26 cellular contexts compared by ENCODE assay signal in the genomic region with DNA sequence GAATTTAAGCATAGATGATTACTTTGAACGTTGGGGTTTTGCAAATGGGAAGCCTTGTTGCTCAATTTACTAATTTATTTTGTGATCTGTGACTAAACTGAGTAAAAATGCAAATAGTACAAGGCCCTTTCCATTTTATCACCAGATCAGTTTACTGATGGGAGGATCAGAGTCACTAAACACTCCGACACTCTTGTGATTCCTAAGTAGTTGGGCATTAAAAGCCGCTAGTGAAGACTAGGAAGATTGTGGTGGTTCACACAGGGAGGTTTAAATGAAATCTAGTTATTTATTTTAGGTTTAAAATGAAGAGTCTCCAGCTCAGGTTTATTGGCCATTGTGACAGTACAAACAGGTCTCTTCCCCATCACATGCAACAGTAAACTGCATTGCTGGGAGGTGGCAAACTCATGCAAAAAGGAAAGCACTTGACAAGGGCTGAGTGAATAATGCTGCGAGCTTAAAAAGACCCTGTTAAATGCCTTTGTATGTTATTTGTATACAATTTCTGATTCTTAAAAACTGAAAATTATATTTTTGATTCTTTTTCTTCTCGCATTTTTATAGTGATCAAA.
"Had no signal": no experiment of that assay in that cellular context is flagged by ENCODE, and none has a peak within 500 bp of the region (broad histone marks: within the 10 kb centered on the region; RNA-seq: fewer than 3 reads in every experiment).

No MANE protein-coding gene starts in this region.

- H3K4me3 Mint-ChIP-seq: activated CD8-positive, alpha-beta T cell treated with anti-CD3 and anti-CD28 coated beads for 36 hours; activated naive CD4-positive, alpha-beta T cell treated with anti-CD3 and anti-CD28 coated beads, Interleukin-2, amount 50 U/mL, for 24 hours; activated naive CD8-positive, alpha-beta T cell treated with anti-CD3 and anti-CD28 coated beads, Interleukin-2, amount 50 U/mL, for 24 hours; effector memory CD8-positive, alpha-beta T cell; nephron; stimulated activated naive B cell treated with anti-CD40 and anti-IgM and Interleukin-4, amounts not matched to agents 10 μg/mL and 1 μg/mL and 100 μg/mL, for 72 hours had no signal

- H3K36me3 Mint-ChIP-seq: activated naive CD4-positive, alpha-beta T cell treated with anti-CD3 and anti-CD28 coated beads, Interleukin-2, amount 50 U/mL, for 24 hours; stimulated activated naive B cell treated with anti-CD40 and anti-IgM and Interleukin-4, amounts not matched to agents 10 μg/mL and 1 μg/mL and 100 μg/mL, for 72 hours had no signal

- H3K27ac Mint-ChIP-seq: activated CD8-positive, alpha-beta T cell treated with anti-CD3 and anti-CD28 coated beads for 36 hours; activated naive CD4-positive, alpha-beta T cell treated with anti-CD3 and anti-CD28 coated beads, Interleukin-2, amount 50 U/mL, for 24 hours; activated naive CD8-positive, alpha-beta T cell treated with anti-CD3 and anti-CD28 coated beads, Interleukin-2, amount 50 U/mL, for 24 hours; activated T-helper 2 cell treated with anti-CD3 and anti-CD28 coated beads, Interferon-gamma antibody, Interleukin-2, Interleukin-4, amounts not matched to agents 10 μg/mL and 5 μg/mL and 100 μg/mL, durations not matched to agents 14 hours and 24 hours and 36 hours; effector memory CD8-positive, alpha-beta T cell; nephron; progenitor cell of endocrine pancreas; stimulated activated naive B cell treated with anti-CD40 and anti-IgM and Interleukin-4, amounts not matched to agents 10 μg/mL and 1 μg/mL and 100 μg/mL, for 72 hours had no signal

- DNase-seq: activated CD4-positive, alpha-beta T cell treated with anti-CD3 and anti-CD28 coated beads, Interleukin-2, amount 50 U/mL, for 1 hour; activated CD4-positive, CD25-positive, alpha-beta regulatory T cell treated with anti-CD3 and anti-CD28 coated beads, Interleukin-2, amount 50 U/mL, for 72 hours; activated CD8-positive, alpha-beta T cell treated with anti-CD3 and anti-CD28 coated beads for 36 hours; activated naive CD8-positive, alpha-beta T cell treated with anti-CD3 and anti-CD28 coated beads, Interleukin-2, amount 50 U/mL, for 24 hours; activated T-cell treated with anti-CD3 and anti-CD28 coated beads, Interleukin-2, amount 50 U/mL, for 48 hours; amygdala; caudate nucleus; cortex of kidney; effector memory CD8-positive, alpha-beta T cell; foreskin keratinocyte; heart right ventricle; islet precursor cell; left ventricle myocardium superior; stimulated activated CD4-positive, alpha-beta T cell treated with anti-CD3 and anti-CD28 coated beads, Interleukin-2, amount 100 ng/mL, for 24 hours; stimulated activated naive B cell treated with anti-CD40 and anti-IgM and Interleukin-4, amounts not matched to agents 10 μg/mL and 1 μg/mL and 100 μg/mL, for 72 hours; stomach; tibial artery; upper lobe of right lung; WERI-Rb-1 had no signal

- ATAC-seq: activated CD8-positive, alpha-beta T cell treated with anti-CD3 and anti-CD28 coated beads for 36 hours; activated naive CD8-positive, alpha-beta T cell treated with anti-CD3 and anti-CD28 coated beads, Interleukin-2, amount 50 U/mL, for 24 hours; effector memory CD8-positive, alpha-beta T cell; esophagus mucosa; heart right ventricle; left ventricle myocardium superior; stimulated activated naive B cell treated with anti-CD40 and anti-IgM and Interleukin-4, amounts not matched to agents 10 μg/mL and 1 μg/mL and 100 μg/mL, for 72 hours; upper lobe of right lung had no signal

- H3K27me3 Mint-ChIP-seq: activated naive CD4-positive, alpha-beta T cell treated with anti-CD3 and anti-CD28 coated beads, Interleukin-2, amount 50 U/mL, for 24 hours; activated naive CD8-positive, alpha-beta T cell treated with anti-CD3 and anti-CD28 coated beads, Interleukin-2, amount 50 U/mL, for 24 hours; effector memory CD8-positive, alpha-beta T cell; progenitor cell of endocrine pancreas; stimulated activated naive B cell treated with anti-CD40 and anti-IgM and Interleukin-4, amounts not matched to agents 10 μg/mL and 1 μg/mL and 100 μg/mL, for 72 hours had no signal

- H3K4me1 ChIP-seq: heart right ventricle, stomach, suprapubic skin, tibial artery, upper lobe of right lung had no signal

- H3K27ac ChIP-seq: foreskin keratinocyte, heart right ventricle, stomach, suprapubic skin, tibial artery, upper lobe of right lung, WERI-Rb-1 had no signal

- H3K4me3 ChIP-seq: heart right ventricle, smooth muscle cell, stomach, suprapubic skin, tibial artery, upper lobe of right lung had no signal

- H3K27me3 ChIP-seq: foreskin keratinocyte, stomach, suprapubic skin, tibial artery, upper lobe of right lung had no signal

- H3K36me3 ChIP-seq: heart right ventricle, stomach, suprapubic skin, tibial artery, upper lobe of right lung, WERI-Rb-1 had no signal

- H3K9me3 ChIP-seq: heart right ventricle, stomach, suprapubic skin, tibial artery, upper lobe of right lung had no signal

- H3K4me1 Mint-ChIP-seq: activated naive CD4-positive, alpha-beta T cell treated with anti-CD3 and anti-CD28 coated beads, Interleukin-2, amount 50 U/mL, for 24 hours; activated naive CD8-positive, alpha-beta T cell treated with anti-CD3 and anti-CD28 coated beads, Interleukin-2, amount 50 U/mL, for 24 hours; nephron; stimulated activated naive B cell treated with anti-CD40 and anti-IgM and Interleukin-4, amounts not matched to agents 10 μg/mL and 1 μg/mL and 100 μg/mL, for 72 hours had no signal

- H3K9me3 Mint-ChIP-seq: activated CD8-positive, alpha-beta T cell treated with anti-CD3 and anti-CD28 coated beads for 36 hours; activated naive CD8-positive, alpha-beta T cell treated with anti-CD3 and anti-CD28 coated beads, Interleukin-2, amount 50 U/mL, for 24 hours; activated T-helper 2 cell treated with anti-CD3 and anti-CD28 coated beads, Interferon-gamma antibody, Interleukin-2, Interleukin-4, amounts not matched to agents 10 μg/mL and 5 μg/mL and 100 μg/mL, durations not matched to agents 14 hours and 24 hours and 36 hours; effector memory CD8-positive, alpha-beta T cell; nephron; stimulated activated naive B cell treated with anti-CD40 and anti-IgM and Interleukin-4, amounts not matched to agents 10 μg/mL and 1 μg/mL and 100 μg/mL, for 72 hours had no signal
